Comparison of ENCODE assay signal across 8 cellular contexts in the genomic region with DNA sequence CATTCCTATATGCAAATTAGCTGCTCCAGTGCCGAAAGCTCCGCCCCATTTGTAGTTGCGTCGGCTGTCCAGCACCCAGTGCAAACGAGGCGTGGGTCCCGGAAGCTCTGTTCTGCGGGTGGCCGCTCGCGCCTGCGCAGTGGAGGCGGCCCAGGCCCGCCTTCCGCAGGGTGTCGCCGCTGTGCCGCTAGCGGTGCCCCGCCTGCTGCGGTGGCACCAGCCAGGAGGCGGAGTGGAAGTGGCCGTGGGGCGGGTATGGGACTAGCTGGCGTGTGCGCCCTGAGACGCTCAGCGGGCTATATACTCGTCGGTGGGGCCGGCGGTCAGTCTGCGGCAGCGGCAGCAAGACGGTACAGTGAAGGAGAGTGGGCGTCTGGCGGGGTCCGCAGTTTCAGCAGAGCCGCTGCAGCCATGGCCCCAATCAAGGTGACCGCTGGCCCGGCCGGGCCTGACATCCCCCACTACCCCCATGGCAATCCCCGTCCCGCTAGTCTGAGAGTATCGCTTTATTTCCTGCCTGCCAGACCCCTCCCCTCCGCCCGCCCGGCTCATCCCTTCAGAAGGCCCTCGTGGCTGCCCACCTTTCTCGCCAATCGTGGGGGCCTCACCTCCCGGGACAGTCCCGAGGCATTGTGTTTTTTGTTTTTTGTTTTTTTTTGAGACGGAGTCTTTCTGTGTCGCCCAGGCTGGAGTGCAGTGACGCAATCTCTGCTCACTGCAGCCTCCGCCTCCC. TPM values are rescaled to one million over a fixed set of nuclear protein-coding genes. Genes with fewer than 3 reads are reported as not detected.
DNase-seq lines count a peak whose midpoint lies in the region; ATAC-seq and TF ChIP-seq lines count a peak whose summit lies in the region.

Gene PRDX5 (plus strand): TSS at position 161 of the 733 bp plus-strand sequence. CDS start 95 bp downstream, at position 256.

- peak within 1 kb of the TSS; percentile 100 for H3K4me2 ChIP-seq in skeletal muscle satellite cell (ENCODE audit: low read length)

- DNase-seq in AG04450 (ENCODE audit: low read depth, low spot score) (peak; percentile 85), NCI-H2196 treated with DMSO at 0.1 percent for 48 hours (lab: John Stamatoyannopoulos, UW; ENCODE audit: unreplicated experiment) (peak; percentile 92), T47D (ENCODE audit: low read depth in 1 of 2, low spot score in 1 of 2) (peak; percentile 96 to 99)

- peak; percentile 12; the same call in 1 of the 2 replicates for TF ChIP-seq CTCF in AG04450 (IDR thresholded peaks at IDR 0.05; ENCODE audit: low read depth, low read length)
- TF ChIP-seq CTCF in VCaP (conservative IDR thresholded peaks at IDR 0.05), result peak; percentile 90

- H3K9ac ChIP-seq in iPS-18a (ENCODE audit: low read length) (peak within 1 kb of the TSS; percentile 92), skeletal muscle satellite cell (ENCODE audit: low read depth, low read length) (peak within 1 kb of the TSS; percentile 97)

- peak within 1 kb of the TSS; percentile 90 for H3K4me3 ChIP-seq in AG04450 (ENCODE audit: low read depth, low read length)
- peak within 1 kb of the TSS; percentile 98 for H3K4me3 ChIP-seq in iPS-18a (ENCODE audit: low read length)
- H3K4me3 ChIP-seq in skeletal muscle satellite cell (ENCODE audit: low read length), result peak within 1 kb of the TSS; percentile 82

- ATAC-seq in GM18870 (IDR thresholded peaks at IDR 0.05; ENCODE audit: unreplicated experiment), result peak; percentile 46
- ATAC-seq in HG03135 (IDR thresholded peaks at IDR 0.05; ENCODE audit: unreplicated experiment), result peak; percentile 68

- peaks cover 6% of the 10 kb centered on the region for H3K4me1 ChIP-seq in iPS-18a (ENCODE audit: control insufficient read depth, low read depth, low read length)
- peaks cover 24% of the 10 kb centered on the region for H3K4me1 ChIP-seq in skeletal muscle satellite cell (ENCODE audit: control insufficient read depth, insufficient read depth, low read length)

- POLR2A ChIA-PET in AG04450 (lab: Yijun Ruan, JAX), result interaction anchor here (0.7 to 1.9 kb wide), 16 partner anchors 9 to 1319 kb away, joined by 3 to 10 read pairs (median 4); partner anchors contain the start of genes ESRRA and STIP1

- H3K27me3 ChIP-seq in AG04450 (ENCODE audit: control insufficient read depth, insufficient read depth, low read length), result no peaks in the 10 kb centered on the region
- no peaks in the 10 kb centered on the region for H3K27me3 ChIP-seq in iPS-18a (ENCODE audit: control insufficient read depth, insufficient read depth, low read length)
- H3K27me3 ChIP-seq in skeletal muscle satellite cell (ENCODE audit: control insufficient read depth, insufficient read depth, low read length), result no peaks in the 10 kb centered on the region

- CTCF ChIA-PET in AG04450 (lab: Charles Lee), result interaction anchor here (0.5 to 2.5 kb wide), 12 partner anchors 13 to 260 kb away, joined by 3 to 38 read pairs (median 4); no protein-coding TSS in a partner anchor

- H3K27ac ChIP-seq in AG04450 (ENCODE audit: low read depth, low read length), result peak within 1 kb of the TSS; percentile 96
- peak within 1 kb of the TSS; percentile 100 for H3K27ac ChIP-seq in VCaP
- H3K27ac ChIP-seq in iPS-18a (ENCODE audit: low read length), result peak within 1 kb of the TSS; percentile 94

- H3K9me3 ChIP-seq in AG04450 (ENCODE audit: control insufficient read depth, insufficient read depth, low read length) (no peaks in the 10 kb centered on the region; the same call in 1 of the 2 replicates), iPS-18a (ENCODE audit: control insufficient read depth, low read depth, low read length) (no peaks in the 10 kb centered on the region), skeletal muscle satellite cell (replicated peaks; ENCODE audit: low read length) (no peaks in the 10 kb centered on the region)

- in situ Hi-C loops in T47D (cut with HindIII; ENCODE audit: low pct_unique_long_range_greater_than_20kb, low sequenced_read_pairs), result no loop called here

- H3K36me3 ChIP-seq in iPS-18a (ENCODE audit: control insufficient read depth, low read depth, low read length) (peaks cover 24% of the 10 kb centered on the region), skeletal muscle satellite cell (ENCODE audit: insufficient read depth, low read length) (peaks cover 40% of the 10 kb centered on the region)

RNA-seq across cellular contexts. Expression of gene PRDX5, which starts in this region (rescaled TPM):
- 366 and 383 TPM in 2 replicates for polyA plus RNA-seq in AG04450 (2011; rRNA removed)
- 78.3 and 84.2 TPM in 2 replicates for polyA minus RNA-seq in AG04450 (2011; rRNA and poly(A)+ RNA removed)
- 128 and 144 TPM in 2 replicates for total RNA-seq in skeletal muscle satellite cell (2012; rRNA removed)

Comparison
In these comparisons a context has a peak if more than half of its experiments do, and no peak if none do; other contexts are left out.
1. Peak in every context shown above with its lines: DNase-seq, ATAC-seq, H3K4me3 ChIP-seq and H3K27ac ChIP-seq.